Comparison of ENCODE assay signal across 21 cellular contexts in genomic region chr20:9608639-9609440, GRCh38.
DNase-seq lines count a peak whose midpoint lies in the region; ATAC-seq and TF ChIP-seq lines count a peak whose summit lies in the region.
"Had no signal": no experiment of that assay in that cellular context is flagged by ENCODE, and none has a peak within 500 bp of the region (broad histone marks: within the 10 kb centered on the region; RNA-seq: fewer than 3 reads in every experiment).

No MANE protein-coding gene starts in this region.

- TF ChIP-seq CTCF in VCaP (conservative IDR thresholded peaks at IDR 0.05), result no peak

- H3K4me2 ChIP-seq in Karpas-422 (ENCODE audit: low read depth, low read length, poor library complexity, severe bottlenecking) (no peak overlapping the region), mesendoderm (ENCODE audit: low read length) (no peak overlapping the region)
- H3K4me2 ChIP-seq: PC-9 had no signal

- H4K5ac ChIP-seq in mesendoderm (ENCODE audit: low read length), result no peak overlapping the region

- DNase-seq in Karpas-422 (peak; percentile 35), mesendoderm (no peak), T-helper 9 cell (no peak), NOMO-1 treated with DMSO at 0.1 percent for 48 hours (lab: John Stamatoyannopoulos, UW; ENCODE audit: unreplicated experiment) (no peak), epidermal melanocyte (ENCODE audit: insufficient read length, low spot score) (no peak)
- DNase-seq: activated CD4-positive, alpha-beta memory T cell treated with anti-CD3 and anti-CD28 coated beads, Interleukin-2, amount 10 ng/mL, durations not matched to agents 7 days and 5 days; activated CD4-positive, CD25-positive, alpha-beta regulatory T cell treated with anti-CD3 and anti-CD28 coated beads, Interleukin-2, amount 50 U/mL, for 72 hours; Caco-2; immature natural killer cell; mesenchymal stem cell; naive B cell; NCI-H1694 treated with DMSO at 0.1 percent for 48 hours; NCI-H2227 treated with DMSO at 0.1 percent for 48 hours; NCI-H774; pancreas; PC-9; stimulated activated naive CD4-positive, alpha-beta T cell treated with Interleukin-2 at 50 U/mL for 16 hours; T-cell had no signal

- H3K36me3 ChIP-seq in Karpas-422 (ENCODE audit: insufficient read depth, low read length), result no peaks in the 10 kb centered on the region
- H3K36me3 ChIP-seq in mesendoderm (ENCODE audit: control insufficient read depth, insufficient read depth, low read length), result no peaks in the 10 kb centered on the region
- H3K36me3 ChIP-seq: pancreas had no signal

- H4K20me1 ChIP-seq in Karpas-422 (ENCODE audit: insufficient read depth, low read depth, low read length), result no peaks in the 10 kb centered on the region

- H2BK5ac ChIP-seq in mesendoderm (ENCODE audit: low read length), result no peak overlapping the region

- H3K79me1 ChIP-seq in mesendoderm (ENCODE audit: low read length), result no peaks in the 10 kb centered on the region

- H2BK120ac ChIP-seq in mesendoderm (ENCODE audit: low read depth, low read length), result no peak overlapping the region

- H3K4me3 ChIP-seq in Karpas-422 (ENCODE audit: low read length) (no peak overlapping the region), mesendoderm (ENCODE audit: low read length) (no peak overlapping the region)
- H3K4me3 ChIP-seq: pancreas, PC-9 had no signal

- ATAC-seq in GM19328 (IDR thresholded peaks at IDR 0.05; ENCODE audit: unreplicated experiment) (peak; percentile 19), GM21447 (IDR thresholded peaks at IDR 0.05; ENCODE audit: unreplicated experiment) (no peak)
- ATAC-seq: T-cell had no signal

- no peaks in the 10 kb centered on the region for H3K9me3 ChIP-seq in Karpas-422 (ENCODE audit: low read length)
- H3K9me3 ChIP-seq: Caco-2, pancreas had no signal

- no peak overlapping the region for H4K8ac ChIP-seq in mesendoderm (ENCODE audit: low read depth, low read length)

- H3K79me2 ChIP-seq in Karpas-422 (ENCODE audit: low read length) (no peaks in the 10 kb centered on the region), mesendoderm (ENCODE audit: control insufficient read depth, insufficient read depth, low read length) (no peaks in the 10 kb centered on the region)

- H3K27ac ChIP-seq in Karpas-422 (ENCODE audit: low read length), result no peak overlapping the region
- peak overlapping the region; percentile 6; the same call in 1 of the 2 replicates for H3K27ac ChIP-seq in VCaP
- no peak overlapping the region for H3K27ac ChIP-seq in mesendoderm (ENCODE audit: low read depth, low read length)
- H3K27ac ChIP-seq: pancreas, PC-9 had no signal

- H3K56ac ChIP-seq in mesendoderm (ENCODE audit: low read length), result peak overlapping the region; percentile 7

- H3K9me2 ChIP-seq in Karpas-422 (replicated peaks; ENCODE audit: insufficient read depth, low read length), result no peaks in the 10 kb centered on the region

- WGBS in mesendoderm (ENCODE audit: extremely low coverage, insufficient coverage, low lambda C conversion rate), result no CpG with 5 or more reads among the region's 7 CpGs

- H3K9ac ChIP-seq in Karpas-422 (ENCODE audit: low read length) (no peak overlapping the region), mesendoderm (ENCODE audit: low read length) (no peak overlapping the region)

- H3K18ac ChIP-seq in mesendoderm (ENCODE audit: low read length), result no peak overlapping the region

- no peak overlapping the region for H2AK5ac ChIP-seq in mesendoderm (ENCODE audit: low read length)

- H3K27me3 ChIP-seq in Karpas-422 (ENCODE audit: low read length) (no peaks in the 10 kb centered on the region), mesendoderm (ENCODE audit: insufficient read depth, low read length, poor library complexity) (no peaks in the 10 kb centered on the region)
- H3K27me3 ChIP-seq: pancreas had no signal

- no peak overlapping the region for H3K4ac ChIP-seq in mesendoderm (ENCODE audit: low read depth, low read length)

- no peak overlapping the region for H2BK15ac ChIP-seq in mesendoderm (replicated peaks; ENCODE audit: low read depth)

- H3K23ac ChIP-seq in mesendoderm (ENCODE audit: low read length), result no peak overlapping the region

- H3K4me1 ChIP-seq in Karpas-422 (ENCODE audit: low read length) (no peaks in the 10 kb centered on the region), mesendoderm (ENCODE audit: control insufficient read depth, low read depth, low read length) (no peaks in the 10 kb centered on the region)
- H3K4me1 ChIP-seq: Caco-2, pancreas had no signal

- H2AFZ ChIP-seq in Karpas-422 (ENCODE audit: low read length), result no peak overlapping the region
- H2AFZ ChIP-seq: PC-9 had no signal
